Comparison of ENCODE assay signal across 1 cellular context in genomic region chr9:127852829-127853228, GRCh38.
TF ChIP-seq lines count a peak whose summit lies in the region.

No MANE protein-coding gene starts in this region.

TF ChIP-seq in IMR-90, 13 proteins besides CTCF, POLR2A, EP300 and RAD21:
- TF ChIP-seq, protein P1, sequence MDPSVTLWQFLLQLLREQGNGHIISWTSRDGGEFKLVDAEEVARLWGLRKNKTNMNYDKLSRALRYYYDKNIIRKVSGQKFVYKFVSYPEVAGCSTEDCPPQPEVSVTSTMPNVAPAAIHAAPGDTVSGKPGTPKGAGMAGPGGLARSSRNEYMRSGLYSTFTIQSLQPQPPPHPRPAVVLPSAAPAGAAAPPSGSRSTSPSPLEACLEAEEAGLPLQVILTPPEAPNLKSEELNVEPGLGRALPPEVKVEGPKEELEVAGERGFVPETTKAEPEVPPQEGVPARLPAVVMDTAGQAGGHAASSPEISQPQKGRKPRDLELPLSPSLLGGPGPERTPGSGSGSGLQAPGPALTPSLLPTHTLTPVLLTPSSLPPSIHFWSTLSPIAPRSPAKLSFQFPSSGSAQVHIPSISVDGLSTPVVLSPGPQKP (IDR thresholded peaks at IDR 0.05; ENCODE audit: borderline replicate concordance, low read depth, low read length), result no peak
- TF ChIP-seq BHLHE40 (IDR thresholded peaks at IDR 0.05; ENCODE audit: low read depth, low read length), result no peak
